Comparison of ENCODE assay signal across 8 cellular contexts in genomic region chr21:33239559-33240127, GRCh38. TPM values are rescaled to one million over a fixed set of nuclear protein-coding genes. Genes with fewer than 3 reads are reported as not detected.
A peak's percentile ranks its signal among the peaks of the same experiment; 100 is the strongest.
DNase-seq lines count a peak whose midpoint lies in the region; ATAC-seq and TF ChIP-seq lines count a peak whose summit lies in the region.
"Not testable (repeated sequence)": the region's sequence is repeated elsewhere in the genome, so short reads cannot be mapped to it uniquely, and the experiment has no call there.

No MANE protein-coding gene starts in this region.

- not testable (repeated sequence) for TF ChIP-seq CTCF in GM06990 (IDR thresholded peaks at IDR 0.05; ENCODE audit: insufficient read depth, low read length, poor library complexity, severe bottlenecking); spleen (IDR thresholded peaks at IDR 0.05 in 8 of 11, conservative IDR thresholded peaks at IDR 0.05 in 3 of 11)

- peaks cover 36 to 96% (median 83%) of the 10 kb centered on the region in 11 experiments for H3K36me3 ChIP-seq in BLaER1 treated with 17β-estradiol and CSF1 and Interleukin-3, amounts not matched to agents 10 nM and 100 nM
- peaks cover 12% of the 10 kb centered on the region for H3K36me3 ChIP-seq in GM06990 (ENCODE audit: control insufficient read depth, insufficient read depth, low read length)
- peaks cover 64% of the 10 kb centered on the region for H3K36me3 ChIP-seq in KOPT-K1 (ENCODE audit: insufficient read depth, low read length)
- peaks cover 0 to 59% (median 11%) of the 10 kb centered on the region in 6 donors for H3K36me3 ChIP-seq in spleen

- H3K4me3 ChIP-seq in BLaER1 treated with 17β-estradiol and CSF1 and Interleukin-3, amounts not matched to agents 10 nM and 100 nM, result 0 out of 20 replicates have a peak overlapping the region, but pooled peaks of 1 of the 10 experiments have one; percentile 21
- peak overlapping the region; percentile 56 for H3K4me3 ChIP-seq in GM06990 (replicated peaks; ENCODE audit: low read depth, low read length)
- H3K4me3 ChIP-seq in spleen, result not testable (repeated sequence)

- TF ChIP-seq POLR2A in spleen (IDR thresholded peaks at IDR 0.05), result not testable (repeated sequence)

- H3K27me3 Mint-ChIP-seq in T-helper 1 cell treated with Interleukin-12 subunit alpha and Interleukin-12 subunit beta and Interleukin-4 antibody, amounts not matched to agents 30 μg/mL and 1 μg/mL, for 36 hours (ENCODE audit: low read depth); activated CD8-positive, alpha-beta T cell treated with anti-CD3 and anti-CD28 coated beads, Interleukin-2, amount 10 ng/mL, durations not matched to agents 7 days and 5 days (ENCODE audit: low read depth); effector memory CD8-positive, alpha-beta T cell: not testable (repeated sequence)

- not testable (repeated sequence) for ATAC-seq in activated CD8-positive, alpha-beta T cell treated with anti-CD3 and anti-CD28 coated beads, Interleukin-2, amount 10 ng/mL, durations not matched to agents 7 days and 5 days; activated naive CD4-positive, alpha-beta T cell treated with anti-CD3 and anti-CD28 coated beads, Interleukin-2, amount 50 U/mL, for 72 hours; effector memory CD8-positive, alpha-beta T cell (replicated peaks)

- not testable (repeated sequence) for H3K27me3 ChIP-seq in BLaER1 treated with 17β-estradiol and CSF1 and Interleukin-3, amounts not matched to agents 10 nM and 100 nM; GM06990 (replicated peaks; ENCODE audit: control insufficient read depth, insufficient read depth, low read length); spleen (replicated peaks in 1 of 7)

- DNase-seq in GM06990 (ENCODE audit: extremely low read depth, insufficient read length); activated CD8-positive, alpha-beta T cell treated with anti-CD3 and anti-CD28 coated beads, Interleukin-2, amount 10 ng/mL, durations not matched to agents 7 days and 5 days; activated naive CD4-positive, alpha-beta T cell treated with anti-CD3 and anti-CD28 coated beads, Interleukin-2, amount 50 U/mL, for 72 hours (ENCODE audit: low spot score in 2 of 2); effector memory CD8-positive, alpha-beta T cell; spleen: not testable (repeated sequence)

- peak overlapping the region in 6 of 11 experiments; percentile 58 to 100 (median 82); a peak in 13 of 22 replicates for H3K4me2 ChIP-seq in BLaER1 treated with 17β-estradiol and CSF1 and Interleukin-3, amounts not matched to agents 10 nM and 100 nM

- intact Hi-C loops in spleen (cut with DNase I; ENCODE audit: low total_unique reads), result not testable (repeated sequence)

- peak overlapping the region in 7 of 11 experiments; percentile 47 to 79 (median 70); a peak in 11 of 22 replicates for H3K27ac ChIP-seq in BLaER1 treated with 17β-estradiol and CSF1 and Interleukin-3, amounts not matched to agents 10 nM and 100 nM
- H3K27ac ChIP-seq in KOPT-K1 (ENCODE audit: low read depth, low read length, poor library complexity, severe bottlenecking), result peak overlapping the region; percentile 57
- H3K27ac ChIP-seq in spleen, result peak overlapping the region in 6 of 8 donors; percentile 62 to 78 (median 72)

- peaks cover 43 to 100% (median 93%) of the 10 kb centered on the region in 10 experiments for H3K4me1 ChIP-seq in BLaER1 treated with 17β-estradiol and CSF1 and Interleukin-3, amounts not matched to agents 10 nM and 100 nM
- peaks cover 9 to 95% (median 79%) of the 10 kb centered on the region in 6 donors for H3K4me1 ChIP-seq in spleen

- peaks cover 0 to 75% (median 36%) of the 10 kb centered on the region in 11 experiments; a peak in 15 of 22 replicates for H4K20me1 ChIP-seq in BLaER1 treated with 17β-estradiol and CSF1 and Interleukin-3, amounts not matched to agents 10 nM and 100 nM

- H3K9me3 Mint-ChIP-seq in T-helper 1 cell treated with Interleukin-12 subunit alpha and Interleukin-12 subunit beta and Interleukin-4 antibody, amounts not matched to agents 30 μg/mL and 1 μg/mL, for 36 hours; activated CD8-positive, alpha-beta T cell treated with anti-CD3 and anti-CD28 coated beads, Interleukin-2, amount 10 ng/mL, durations not matched to agents 7 days and 5 days (ENCODE audit: insufficient read depth); activated naive CD4-positive, alpha-beta T cell treated with anti-CD3 and anti-CD28 coated beads, Interleukin-2, amount 50 U/mL, for 72 hours; effector memory CD8-positive, alpha-beta T cell: not testable (repeated sequence)

- H3K4me3 Mint-ChIP-seq in T-helper 1 cell treated with Interleukin-12 subunit alpha and Interleukin-12 subunit beta and Interleukin-4 antibody, amounts not matched to agents 30 μg/mL and 1 μg/mL, for 36 hours, result peak overlapping the region; percentile 68
- peak overlapping the region; percentile 9 for H3K4me3 Mint-ChIP-seq in activated CD8-positive, alpha-beta T cell treated with anti-CD3 and anti-CD28 coated beads, Interleukin-2, amount 10 ng/mL, durations not matched to agents 7 days and 5 days
- peak overlapping the region; percentile 67 to 68 for H3K4me3 Mint-ChIP-seq in effector memory CD8-positive, alpha-beta T cell

- H3K27ac Mint-ChIP-seq in T-helper 1 cell treated with Interleukin-12 subunit alpha and Interleukin-12 subunit beta and Interleukin-4 antibody, amounts not matched to agents 30 μg/mL and 1 μg/mL, for 36 hours, result peak overlapping the region; percentile 82
- peak overlapping the region; percentile 67 for H3K27ac Mint-ChIP-seq in activated CD8-positive, alpha-beta T cell treated with anti-CD3 and anti-CD28 coated beads, Interleukin-2, amount 10 ng/mL, durations not matched to agents 7 days and 5 days
- peak overlapping the region; percentile 82 to 86 for H3K27ac Mint-ChIP-seq in activated naive CD4-positive, alpha-beta T cell treated with anti-CD3 and anti-CD28 coated beads, Interleukin-2, amount 50 U/mL, for 72 hours
- peak overlapping the region; percentile 91 to 95 for H3K27ac Mint-ChIP-seq in effector memory CD8-positive, alpha-beta T cell

- H3K4me1 Mint-ChIP-seq in T-helper 1 cell treated with Interleukin-12 subunit alpha and Interleukin-12 subunit beta and Interleukin-4 antibody, amounts not matched to agents 30 μg/mL and 1 μg/mL, for 36 hours (ENCODE audit: low read depth), result peaks cover 54% of the 10 kb centered on the region
- peaks cover 76% of the 10 kb centered on the region for H3K4me1 Mint-ChIP-seq in activated CD8-positive, alpha-beta T cell treated with anti-CD3 and anti-CD28 coated beads, Interleukin-2, amount 10 ng/mL, durations not matched to agents 7 days and 5 days (ENCODE audit: low read depth)
- H3K4me1 Mint-ChIP-seq in effector memory CD8-positive, alpha-beta T cell (ENCODE audit: low read depth in 2 of 2), result peaks cover 57 to 78% of the 10 kb centered on the region in 2 donors

- peaks cover 0 to 14% (median 8%) of the 10 kb centered on the region in 11 experiments; a peak in 9 of 22 replicates for H3K9me3 ChIP-seq in BLaER1 treated with 17β-estradiol and CSF1 and Interleukin-3, amounts not matched to agents 10 nM and 100 nM (replicated peaks in 1 of 11)
- not testable (repeated sequence) for H3K9me3 ChIP-seq in KOPT-K1 (ENCODE audit: insufficient read depth, low read length, poor library complexity, severe bottlenecking); spleen

- H3K9ac ChIP-seq in BLaER1 treated with 17β-estradiol and CSF1 and Interleukin-3, amounts not matched to agents 10 nM and 100 nM, result peak overlapping the region in 3 of 11 experiments; percentile 67 to 72 (median 71); a peak in 3 of 22 replicates

- CTCF ChIA-PET in activated CD8-positive, alpha-beta T cell treated with anti-CD3 and anti-CD28 coated beads, Interleukin-2, amount 10 ng/mL, durations not matched to agents 7 days and 5 days (lab: Charles Lee), result interaction anchor here (0.8 to 2.8 kb wide), 4 partner anchors 15 to 86 kb away, joined by 3 to 14 read pairs (median 6); partner anchors contain the start of gene IFNAR1

- H3K36me3 Mint-ChIP-seq in T-helper 1 cell treated with Interleukin-12 subunit alpha and Interleukin-12 subunit beta and Interleukin-4 antibody, amounts not matched to agents 30 μg/mL and 1 μg/mL, for 36 hours (ENCODE audit: low read depth), result peaks cover 31% of the 10 kb centered on the region
- peaks cover 62% of the 10 kb centered on the region for H3K36me3 Mint-ChIP-seq in activated CD8-positive, alpha-beta T cell treated with anti-CD3 and anti-CD28 coated beads, Interleukin-2, amount 10 ng/mL, durations not matched to agents 7 days and 5 days (ENCODE audit: low read depth)
- peaks cover 11 to 40% of the 10 kb centered on the region in 2 donors for H3K36me3 Mint-ChIP-seq in activated naive CD4-positive, alpha-beta T cell treated with anti-CD3 and anti-CD28 coated beads, Interleukin-2, amount 50 U/mL, for 72 hours
- H3K36me3 Mint-ChIP-seq in effector memory CD8-positive, alpha-beta T cell (ENCODE audit: insufficient read depth), result peaks cover 29% of the 10 kb centered on the region

- POLR2A ChIA-PET in activated CD8-positive, alpha-beta T cell treated with anti-CD3 and anti-CD28 coated beads, Interleukin-2, amount 10 ng/mL, durations not matched to agents 7 days and 5 days (lab: Charles Lee), result interaction anchor here (1.0 to 2.4 kb wide), 3 partner anchors 10 to 141 kb away, joined by 3 to 13 read pairs (median 8); partner anchors contain the start of genes IFNAR2 and IL10RB

RNA-seq across cellular contexts. Expression of gene IFNAR2, which starts 9.9 kb away (rescaled TPM):
- 10 to 100 TPM; 54.6 to 62.4 TPM for total RNA-seq in activated CD8-positive, alpha-beta T cell treated with anti-CD3 and anti-CD28 coated beads, Interleukin-2, amount 10 ng/mL, durations not matched to agents 7 days and 5 days
- total RNA-seq in activated naive CD4-positive, alpha-beta T cell treated with anti-CD3 and anti-CD28 coated beads, Interleukin-2, amount 50 U/mL, for 72 hours, result 10 to 100 TPM; 42.2 to 44.4 TPM
- total RNA-seq in spleen, result 100 to 1,000 TPM in 2 of 7 donors, 10 to 100 TPM in 5; 54.7 to 124 (median 86.8) TPM
- 10 to 100 TPM; 20.4 to 22.3 (median 22.0) TPM for polyA plus RNA-seq in spleen

RNA-seq across cellular contexts. Expression of gene IL10RB, which starts 26.5 kb away (rescaled TPM):
- 10 to 100 TPM; 37.1 to 44.2 TPM for total RNA-seq in activated CD8-positive, alpha-beta T cell treated with anti-CD3 and anti-CD28 coated beads, Interleukin-2, amount 10 ng/mL, durations not matched to agents 7 days and 5 days
- total RNA-seq in activated naive CD4-positive, alpha-beta T cell treated with anti-CD3 and anti-CD28 coated beads, Interleukin-2, amount 50 U/mL, for 72 hours, result 10 to 100 TPM; 21.4 to 33.5 TPM
- 10 to 100 TPM; 44.1 to 89.7 (median 60.7) TPM for total RNA-seq in spleen
- 10 to 100 TPM; 25.4 to 29.6 (median 29.3) TPM for polyA plus RNA-seq in spleen

Comparison
In these comparisons a context has a peak if more than half of its experiments do, and no peak if none do; other contexts are left out.
1. H3K4me3 Mint-ChIP-seq: peak in every context shown above with its lines; median percentile 68 in T-helper 1 cell treated with Interleukin-12 subunit alpha and Interleukin-12 subunit beta and Interleukin-4 antibody, amounts not matched to agents 30 μg/mL and 1 μg/mL, for 36 hours; 68 in effector memory CD8-positive, alpha-beta T cell; 9 in activated CD8-positive, alpha-beta T cell treated with anti-CD3 and anti-CD28 coated beads, Interleukin-2, amount 10 ng/mL, durations not matched to agents 7 days and 5 days.